In genomic region chr13:100089633-100090032, GRCh38 we compare ENCODE assay signal across 8 cellular contexts. TPM values are rescaled to one million over a fixed set of nuclear protein-coding genes. Genes with fewer than 3 reads are reported as not detected.
DNase-seq lines count a peak whose midpoint lies in the region; ATAC-seq and TF ChIP-seq lines count a peak whose summit lies in the region.

No MANE protein-coding gene starts in this region.

- no peak for TF ChIP-seq POLR2A in esophagus squamous epithelium (IDR thresholded peaks at IDR 0.05)

- peak overlapping the region; percentile 84 for H3K4me2 ChIP-seq in parathyroid adenoma (ENCODE audit: low read length)

- peak overlapping the region; percentile 81 for H3K27ac Mint-ChIP-seq in HFFc6

- H3K27ac ChIP-seq in esophagus squamous epithelium = peak overlapping the region; percentile 80 to 87 (median 85)
- H3K27ac ChIP-seq in parathyroid adenoma = peak overlapping the region; percentile 30

- H3K4me1 Mint-ChIP-seq in HFFc6 (ENCODE audit: low read depth) = peaks cover 35% of the 10 kb centered on the region

- 6% methylated on average over 5 of the region's 5 CpGs for WGBS in esophagus squamous epithelium, 2 donors

- peak overlapping the region; percentile 94 for H2AFZ ChIP-seq in parathyroid adenoma

- H3K36me3 ChIP-seq in esophagus squamous epithelium = peaks cover 0 to 2% (median 0%) of the 10 kb centered on the region in 3 donors
- H3K36me3 ChIP-seq in parathyroid adenoma (ENCODE audit: control insufficient read depth, insufficient read depth, low read length) = no peaks in the 10 kb centered on the region

- H3K27me3 ChIP-seq in esophagus squamous epithelium (no peaks in the 10 kb centered on the region), parathyroid adenoma (ENCODE audit: control insufficient read depth, insufficient read depth, low read length) (no peaks in the 10 kb centered on the region)

- DNase-seq in NCI-H1417 (lab: John Stamatoyannopoulos, UW) (peak in 2 of 3 experiments; percentile 46 to 85), NCI-H1417 treated with DMSO at 0.1 percent for 48 hours (lab: John Stamatoyannopoulos, UW) (no peak), HFFc6 (no peak), SK-MEL-5 (ENCODE audit: low read depth, low spot score) (peak; percentile 11), esophagus squamous epithelium (lab: John Stamatoyannopoulos, UW) (no peak), SIG-M5 treated with dmso at 0.1 percent for 504 hours (lab: John Stamatoyannopoulos, UW; ENCODE audit: unreplicated experiment) (no peak)

- no peaks in the 10 kb centered on the region for H3K9me3 Mint-ChIP-seq in HFFc6

- ATAC-seq in GM21367 (IDR thresholded peaks at IDR 0.05; ENCODE audit: unreplicated experiment) = no peak

- H3K4me1 ChIP-seq in esophagus squamous epithelium (peaks cover 5 to 64% (median 30%) of the 10 kb centered on the region in 3 donors), parathyroid adenoma (no peaks in the 10 kb centered on the region)

- peak overlapping the region; percentile 94 for H3K4me3 Mint-ChIP-seq in HFFc6

- H3K4me3 ChIP-seq in esophagus squamous epithelium (peak overlapping the region; percentile 66 to 91 (median 80)), parathyroid adenoma (ENCODE audit: low read depth, low read length) (peak overlapping the region; percentile 89)

- H3K36me3 Mint-ChIP-seq in HFFc6 (ENCODE audit: low read depth) = peaks cover 6% of the 10 kb centered on the region

- H3K27me3 Mint-ChIP-seq in HFFc6 (ENCODE audit: insufficient read depth) = peaks cover 1% of the 10 kb centered on the region; the same call in 1 of the 2 replicates

- H3K9me3 ChIP-seq in esophagus squamous epithelium = no peaks in the 10 kb centered on the region
- no peaks in the 10 kb centered on the region for H3K9me3 ChIP-seq in parathyroid adenoma (ENCODE audit: control insufficient read depth, low read length)

- TF ChIP-seq CTCF in HFFc6 (IDR thresholded peaks at IDR 0.05) (no peak), esophagus squamous epithelium (IDR thresholded peaks at IDR 0.05) (no peak), parathyroid adenoma (IDR thresholded peaks at IDR 0.05) (no peak)

- no peak overlapping the region for H3K9ac ChIP-seq in parathyroid adenoma

- H3K79me2 ChIP-seq in parathyroid adenoma = peaks cover 2% of the 10 kb centered on the region

- in situ Hi-C loops in SK-MEL-5 (cut with HindIII; ENCODE audit: low pct_unique_long_range_greater_than_20kb, low sequenced_read_pairs) = no loop called here

- intact Hi-C loops in esophagus squamous epithelium (cut with DNase I) = no loop called here

RNA-seq across cellular contexts. Expression of gene PCCA, which starts 0.7 kb away (rescaled TPM):
- total RNA-seq in HFFc6 (2021; fragmentation: NEBNext Ultra II Directional; extraction: Animal tissue kit (Norgen Biotek cat#: 25700)) = 10 to 100 TPM; 12.9 to 16.9 (median 14.7) TPM
- 9.7 and 12.4 TPM in 2 replicates for total RNA-seq in SK-MEL-5 (2014; rRNA removed; shearing (Covaris generic))
- polyA plus RNA-seq in SK-MEL-5 (2015; cell fraction: cytosol; rRNA removed) = 7.7 and 13.7 TPM in 2 replicates
- 21.1 and 27.0 TPM in 2 replicates for polyA plus RNA-seq in SK-MEL-5 (2015; cell fraction: nucleus; rRNA removed)
- total RNA-seq in esophagus squamous epithelium = 10 to 100 TPM; 21.5 to 46.5 (median 30.2) TPM

Comparison
In these comparisons a context has a peak if more than half of its experiments do, and no peak if none do; other contexts are left out.
1. DNase-seq: peak in NCI-H1417 (2 of 3) and SK-MEL-5 (single experiment); none in NCI-H1417 treated with DMSO at 0.1 percent for 48 hours (single experiment), HFFc6 (single experiment), esophagus squamous epithelium (single experiment) and SIG-M5 treated with dmso at 0.1 percent for 504 hours (single experiment).